ENCODE assay signal across 8 cellular contexts in genomic region chr5:43073597-43074546, GRCh38. TPM values are rescaled to one million over a fixed set of nuclear protein-coding genes. Genes with fewer than 3 reads are reported as not detected.
DNase-seq lines count a peak whose midpoint lies in the region; TF ChIP-seq lines count a peak whose summit lies in the region.

No MANE protein-coding gene starts in this region.

- H3K9me3 ChIP-seq in Loucy (ENCODE audit: insufficient read depth, low read depth, low read length) (no peaks in the 10 kb centered on the region), Peyer's patch (no peaks in the 10 kb centered on the region)

- peaks cover 43% of the 10 kb centered on the region for H3K4me1 Mint-ChIP-seq in activated naive CD8-positive, alpha-beta T cell (ENCODE audit: low read depth)

- H3K9ac ChIP-seq in Loucy (ENCODE audit: low read depth, low read length, poor library complexity, severe bottlenecking): no peak overlapping the region

- H3K27me3 ChIP-seq in Loucy (ENCODE audit: insufficient read depth, low read length, poor library complexity, severe bottlenecking) (no peaks in the 10 kb centered on the region), Peyer's patch (no peaks in the 10 kb centered on the region)

- TF ChIP-seq CTCF in Loucy (conservative IDR thresholded peaks at IDR 0.05; ENCODE audit: low read length): peak; percentile 80
- TF ChIP-seq CTCF in Peyer's patch (IDR thresholded peaks at IDR 0.05): peak in 5 of 6 experiments; percentile 38 to 72 (median 65)

- TF ChIP-seq POLR2A in Peyer's patch (IDR thresholded peaks at IDR 0.05): no peak

- no peaks in the 10 kb centered on the region for H3F3A ChIP-seq in Loucy (ENCODE audit: low read depth)

- DNase-seq in activated effector memory CD4-positive, alpha-beta T cell treated with anti-CD3 and anti-CD28 coated beads, Interleukin-2, amount 50 U/mL, for 16 hours: peak; percentile 72
- no peak for DNase-seq in activated effector memory CD4-positive, alpha-beta T cell treated with Interleukin-2 at 50 U/mL for 16 hours
- DNase-seq in Peyer's patch: peak in 1 of 3 donors; percentile 60
- DNase-seq in kidney tubule cell (ENCODE audit: low spot score): peak; percentile 47
- DNase-seq in NK-92 treated with Interleukin-12 subunit alpha and Interleukin-12 subunit beta, amount 100 ng/mL, for 24 hours (lab: John Stamatoyannopoulos, UW): no peak
- no peak for DNase-seq in activated CD4-positive, CD25-positive, alpha-beta regulatory T cell treated with anti-CD3 and anti-CD28 coated beads, Interleukin-2, amount 50 U/mL, for 72 hours

- peaks cover 4% of the 10 kb centered on the region for H4K20me1 ChIP-seq in Loucy (ENCODE audit: insufficient read depth, low read length, poor library complexity, severe bottlenecking)

- peak overlapping the region; percentile 73; the same call in 1 of the 2 replicates for H2AFZ ChIP-seq in Loucy (ENCODE audit: low read length)

- peak overlapping the region; percentile 6 for H3K27ac Mint-ChIP-seq in activated naive CD8-positive, alpha-beta T cell

- H3K4me3 Mint-ChIP-seq in activated naive CD8-positive, alpha-beta T cell: no peak overlapping the region

- peaks cover 6% of the 10 kb centered on the region for H3K36me3 Mint-ChIP-seq in activated naive CD8-positive, alpha-beta T cell

- H3K36me3 ChIP-seq in Loucy (ENCODE audit: insufficient read depth, low read length): peaks cover 13% of the 10 kb centered on the region; the same call in 1 of the 2 replicates
- H3K36me3 ChIP-seq in Peyer's patch: peaks cover 0 to 41% (median 0%) of the 10 kb centered on the region in 3 donors

- H3K27ac ChIP-seq in Peyer's patch: no peak overlapping the region

- no peaks in the 10 kb centered on the region for H3K9me3 Mint-ChIP-seq in activated naive CD8-positive, alpha-beta T cell (ENCODE audit: low read depth)

- H3K4me3 ChIP-seq in Loucy (ENCODE audit: low read length, poor library complexity, severe bottlenecking): peak overlapping the region; percentile 46
- no peak overlapping the region for H3K4me3 ChIP-seq in Peyer's patch

- no peaks in the 10 kb centered on the region for H3K27me3 Mint-ChIP-seq in activated naive CD8-positive, alpha-beta T cell

- peaks cover 72% of the 10 kb centered on the region for H3K79me2 ChIP-seq in Loucy (ENCODE audit: insufficient read depth, low read length)

- H3K4me1 ChIP-seq in Loucy (ENCODE audit: insufficient read depth, low read length, poor library complexity, severe bottlenecking) (peaks cover 33% of the 10 kb centered on the region), Peyer's patch (peaks cover 0 to 11% (median 0%) of the 10 kb centered on the region in 4 donors)

- peak overlapping the region; percentile 56 for H3K4me2 ChIP-seq in Loucy (ENCODE audit: low read depth, low read length, poor library complexity, severe bottlenecking)

- H3K9me2 ChIP-seq in Loucy (replicated peaks; ENCODE audit: low read depth, low read length): no peaks in the 10 kb centered on the region

RNA-seq across cellular contexts. Expression of gene ANXA2R, which starts 33.8 kb away (rescaled TPM):
- total RNA-seq in Peyer's patch: 10 to 100 TPM in 1 of 4 donors, 1 to 10 TPM in 3; 3.9 to 18.2 (median 5.8) TPM

RNA-seq across cellular contexts. Expression of gene ZNF131, which starts 46.8 kb away (rescaled TPM):
- total RNA-seq in Peyer's patch: 10 to 100 TPM; 18.2 to 65.2 (median 28.0) TPM

Comparison
In these comparisons a context has a peak if more than half of its experiments do, and no peak if none do; other contexts are left out.
1. DNase-seq: peak in activated effector memory CD4-positive, alpha-beta T cell treated with anti-CD3 and anti-CD28 coated beads, Interleukin-2, amount 50 U/mL, for 16 hours (single experiment) and kidney tubule cell (single experiment); none in activated effector memory CD4-positive, alpha-beta T cell treated with Interleukin-2 at 50 U/mL for 16 hours (single experiment), NK-92 treated with Interleukin-12 subunit alpha and Interleukin-12 subunit beta, amount 100 ng/mL, for 24 hours (single experiment) and activated CD4-positive, CD25-positive, alpha-beta regulatory T cell treated with anti-CD3 and anti-CD28 coated beads, Interleukin-2, amount 50 U/mL, for 72 hours (single experiment).